1 cellular context compared by ENCODE assay signal in the genomic region with DNA sequence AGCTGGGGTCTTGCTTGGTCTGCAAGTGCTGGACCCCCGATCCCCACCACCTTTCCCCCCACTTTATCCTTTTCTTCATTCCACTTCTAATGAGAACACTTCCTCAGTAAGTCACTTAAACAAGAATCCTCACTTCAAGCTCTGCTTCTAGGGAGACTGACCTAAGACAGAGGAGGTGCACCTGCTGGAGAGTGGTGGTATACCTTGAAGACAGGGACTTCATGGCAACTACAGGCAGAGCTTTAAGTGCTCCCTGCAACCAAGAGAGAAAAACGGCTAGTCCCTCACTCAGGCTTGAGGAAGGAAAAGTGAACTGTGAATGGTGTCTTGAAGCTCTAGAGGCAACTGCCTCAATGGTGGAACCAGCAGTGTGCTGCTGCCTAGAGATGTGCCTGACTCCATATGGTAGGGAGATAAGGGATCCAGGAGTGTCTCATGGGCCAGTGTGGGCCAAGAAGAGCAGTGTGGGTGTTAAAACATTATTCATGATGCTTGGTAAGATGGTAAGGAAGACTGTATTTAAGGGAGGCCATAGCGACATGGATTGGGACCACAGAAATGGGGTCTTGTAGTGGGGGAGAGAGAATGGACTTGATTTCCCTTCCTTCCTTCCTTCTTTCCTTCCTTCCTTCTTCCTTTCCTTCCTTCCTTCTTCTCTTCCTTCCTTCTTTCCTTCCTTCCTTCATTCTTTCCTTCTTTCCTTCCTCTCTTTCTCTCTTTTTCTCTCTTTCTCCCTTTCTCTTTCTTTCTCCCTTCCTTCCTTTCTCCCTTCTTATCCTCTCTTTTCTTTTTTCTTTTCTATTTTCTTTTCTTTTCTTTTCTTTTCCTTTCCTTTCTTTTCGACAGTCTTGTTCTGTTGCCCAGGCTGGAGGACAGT.
TF ChIP-seq lines count a peak whose summit lies in the region.

No MANE protein-coding gene starts in this region.

TF ChIP-seq in IMR-90, 13 proteins besides CTCF, POLR2A, EP300 and RAD21 (continued from another document):
- TF ChIP-seq, protein P1, sequence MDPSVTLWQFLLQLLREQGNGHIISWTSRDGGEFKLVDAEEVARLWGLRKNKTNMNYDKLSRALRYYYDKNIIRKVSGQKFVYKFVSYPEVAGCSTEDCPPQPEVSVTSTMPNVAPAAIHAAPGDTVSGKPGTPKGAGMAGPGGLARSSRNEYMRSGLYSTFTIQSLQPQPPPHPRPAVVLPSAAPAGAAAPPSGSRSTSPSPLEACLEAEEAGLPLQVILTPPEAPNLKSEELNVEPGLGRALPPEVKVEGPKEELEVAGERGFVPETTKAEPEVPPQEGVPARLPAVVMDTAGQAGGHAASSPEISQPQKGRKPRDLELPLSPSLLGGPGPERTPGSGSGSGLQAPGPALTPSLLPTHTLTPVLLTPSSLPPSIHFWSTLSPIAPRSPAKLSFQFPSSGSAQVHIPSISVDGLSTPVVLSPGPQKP (IDR thresholded peaks at IDR 0.05; ENCODE audit: borderline replicate concordance, low read depth, low read length) = no peak
- TF ChIP-seq MAZ (IDR thresholded peaks at IDR 0.05; ENCODE audit: borderline replicate concordance, low read depth, low read length) (no peak), NFE2L2 (IDR thresholded peaks at IDR 0.05; ENCODE audit: low read depth, low read length) (no peak), CHD1 (IDR thresholded peaks at IDR 0.05; ENCODE audit: low read depth, low read length) (no peak), RCOR1 (IDR thresholded peaks at IDR 0.05; ENCODE audit: insufficient replicate concordance, low read length) (no peak)
